In the genomic region with DNA sequence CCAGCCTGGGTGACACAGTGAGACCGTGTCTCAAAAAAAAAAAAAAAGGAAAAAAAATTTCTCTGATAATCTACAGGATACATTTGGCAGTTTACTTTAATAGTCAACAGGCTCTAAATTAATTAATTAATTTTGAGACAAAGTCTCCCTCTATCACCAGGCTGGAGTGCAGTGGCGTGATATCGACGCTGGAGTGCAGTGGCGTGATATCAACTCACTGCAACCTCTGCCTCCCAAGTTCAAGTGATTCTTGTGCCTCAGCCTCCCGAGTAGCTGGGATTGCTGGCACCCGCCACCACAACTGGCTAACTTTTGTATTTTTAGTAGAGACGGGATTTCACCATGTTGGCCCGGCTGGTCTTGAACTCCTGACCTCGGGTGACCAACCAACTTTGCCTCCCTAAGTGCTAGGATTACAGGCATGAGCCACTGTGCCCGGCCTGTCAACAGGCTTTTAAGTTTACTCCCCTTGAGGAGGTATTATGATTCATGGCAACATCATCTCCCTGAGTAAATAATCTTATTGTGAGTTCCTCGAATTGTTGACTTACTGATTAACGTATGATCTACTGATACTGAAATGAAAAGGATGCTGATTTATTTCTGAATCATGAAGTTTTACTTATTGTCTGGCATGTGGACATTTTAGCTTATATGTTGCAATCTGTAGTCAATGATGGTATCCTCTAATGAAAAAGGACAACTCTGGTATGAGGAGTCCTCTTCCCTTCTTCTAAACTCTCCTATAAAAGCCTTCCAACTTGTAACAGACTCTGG, we compare ENCODE assay signal across 13 cellular contexts. TPM values are rescaled to one million over a fixed set of nuclear protein-coding genes. Genes with fewer than 3 reads are reported as not detected.
DNase-seq lines count a peak whose midpoint lies in the region; ATAC-seq, FAIRE-seq and TF ChIP-seq lines count a peak whose summit lies in the region.
"Had no signal": no experiment of that assay in that cellular context is flagged by ENCODE, and none has a peak within 500 bp of the region (broad histone marks: within the 10 kb centered on the region; RNA-seq: fewer than 3 reads in every experiment).

No MANE protein-coding gene starts in this region.

- peak; percentile 14 to 20; a peak in 2 of 5 replicates for TF ChIP-seq RAD21 in A549 (conservative IDR thresholded peaks at IDR 0.05 in 1 of 2, IDR thresholded peaks at IDR 0.05 in 1 of 2)

- no peaks in the 10 kb centered on the region for H3K36me3 Mint-ChIP-seq in CD14-positive monocyte

- POLR2A ChIA-PET in A549 (lab: Yijun Ruan, JAX) = no interaction called here

- H3K27ac Mint-ChIP-seq in CD14-positive monocyte = no peak overlapping the region

- FAIRE-seq in A549 (lab: Jason Lieb, UNC) = no peak
- FAIRE-seq: islet of Langerhans had no signal

- no peaks in the 10 kb centered on the region for H3K9me3 ChIP-seq in A549
- H3K9me3 ChIP-seq: neutrophil, testis had no signal

- intact Hi-C loops in CD14-positive monocyte (cut with micrococcal nuclease) = no loop called here

- H3K4me2 ChIP-seq in A549 = peak overlapping the region; percentile 61

- CTCF ChIA-PET in A549 (lab: Yijun Ruan, JAX) = interaction anchor here (0.6 kb wide), 2 partner anchors 12 to 1094 kb away, joined by 3 read pairs; no protein-coding TSS in a partner anchor

- H3K4me3 Mint-ChIP-seq in CD14-positive monocyte = no peak overlapping the region

- DNase-seq in A549 (ENCODE audit: low read depth in 1 of 2, low spot score in 1 of 2) = peak; percentile 60 to 94
- DNase-seq in GM04504 (ENCODE audit: low read depth) = peak; percentile 68
- DNase-seq in SW 1271 (lab: John Stamatoyannopoulos, UW) = peak; percentile 40 to 48
- peak; percentile 61 for DNase-seq in fibroblast of villous mesenchyme (ENCODE audit: low read depth)
- DNase-seq in SHP77 (lab: John Stamatoyannopoulos, UW) = no peak
- DNase-seq in NCI-H2227 (lab: John Stamatoyannopoulos, UW; ENCODE audit: unreplicated experiment) = no peak
- no peak for DNase-seq in CD14-positive monocyte (ENCODE audit: low spot score)
- DNase-seq: activated CD4-positive, alpha-beta T cell treated with anti-CD3 and anti-CD28 coated beads, Interleukin-2, amount 50 U/mL, for 4 hours; testis had no signal

- peaks cover 0 to 7% (median 0%) of the 10 kb centered on the region in 3 donors for H3K27me3 Mint-ChIP-seq in CD14-positive monocyte (ENCODE audit: low read depth in 3 of 3)

- peaks cover 0 to 5% (median 0%) of the 10 kb centered on the region in 7 donors for H3K9me3 Mint-ChIP-seq in CD14-positive monocyte

- peaks cover 16% of the 10 kb centered on the region for H3K4me1 ChIP-seq in A549
- H3K4me1 ChIP-seq: testis had no signal

- H3K4me3 ChIP-seq in A549 = no peak overlapping the region; the same call in 2 of the 3 replicates
- no peak overlapping the region for H3K4me3 ChIP-seq in fibroblast of villous mesenchyme (ENCODE audit: low read depth, low read length)
- H3K4me3 ChIP-seq: testis had no signal

- peaks cover 26% of the 10 kb centered on the region for H3K4me1 Mint-ChIP-seq in CD14-positive monocyte

- peak; percentile 66 to 70; a peak in 3 of 5 replicates for TF ChIP-seq EP300 in A549 (IDR thresholded peaks at IDR 0.05)

- TF ChIP-seq POLR2A in A549 (IDR thresholded peaks at IDR 0.05; ENCODE audit: low read length) = no peak

- TF ChIP-seq CTCF in A549 (IDR thresholded peaks at IDR 0.05) (no peak), fibroblast of villous mesenchyme (IDR thresholded peaks at IDR 0.05; ENCODE audit: insufficient read depth, low read depth, low read length) (no peak), CD14-positive monocyte (IDR thresholded peaks at IDR 0.05) (no peak)

- 27% methylated on average over 12 of the region's 13 CpGs for WGBS in A549 (ENCODE audit: missing lambda C conversion rate)

- peak; percentile 96 to 97 for ATAC-seq in A549
- no peak for ATAC-seq in HG02973 (IDR thresholded peaks at IDR 0.05; ENCODE audit: unreplicated experiment)

- H3K27ac ChIP-seq in A549 = peak overlapping the region; percentile 84 to 88
- H3K27ac ChIP-seq: C4-2B, neutrophil, testis had no signal

TF ChIP-seq in A549, 52 proteins besides CTCF, POLR2A, EP300 and RAD21 (continues in another document):
- no peak for TF ChIP-seq KDM5A (IDR thresholded peaks at IDR 0.05)
- TF ChIP-seq ZNF302 (CRISPR knock-in tag; IDR thresholded peaks at IDR 0.05) = no peak
- TF ChIP-seq PHF8 (IDR thresholded peaks at IDR 0.05; ENCODE audit: borderline replicate concordance, low read depth) = no peak
- TF ChIP-seq EHF (CRISPR knock-in tag; IDR thresholded peaks at IDR 0.05) = no peak
- no peak for TF ChIP-seq E2F6 (IDR thresholded peaks at IDR 0.05; ENCODE audit: borderline replicate concordance, low read depth)
- TF ChIP-seq HEYL (CRISPR knock-in tag; IDR thresholded peaks at IDR 0.05) = no peak
- TF ChIP-seq CEBPB (IDR thresholded peaks at IDR 0.05) = peak; percentile 93 to 98
- no peak for TF ChIP-seq REST (IDR thresholded peaks at IDR 0.05)
- no peak for TF ChIP-seq RFX5 (IDR thresholded peaks at IDR 0.05)
- no peak for TF ChIP-seq PBX3 (IDR thresholded peaks at IDR 0.05)
- TF ChIP-seq HOXB5 (CRISPR knock-in tag; IDR thresholded peaks at IDR 0.05) = peak; percentile 71; the same call in 1 of the 2 replicates
- TF ChIP-seq NR3C1 (IDR thresholded peaks at IDR 0.05) = no peak
- no peak for TF ChIP-seq CBX2 (IDR thresholded peaks at IDR 0.05; ENCODE audit: borderline replicate concordance, low read depth)
- TF ChIP-seq, protein P1, sequence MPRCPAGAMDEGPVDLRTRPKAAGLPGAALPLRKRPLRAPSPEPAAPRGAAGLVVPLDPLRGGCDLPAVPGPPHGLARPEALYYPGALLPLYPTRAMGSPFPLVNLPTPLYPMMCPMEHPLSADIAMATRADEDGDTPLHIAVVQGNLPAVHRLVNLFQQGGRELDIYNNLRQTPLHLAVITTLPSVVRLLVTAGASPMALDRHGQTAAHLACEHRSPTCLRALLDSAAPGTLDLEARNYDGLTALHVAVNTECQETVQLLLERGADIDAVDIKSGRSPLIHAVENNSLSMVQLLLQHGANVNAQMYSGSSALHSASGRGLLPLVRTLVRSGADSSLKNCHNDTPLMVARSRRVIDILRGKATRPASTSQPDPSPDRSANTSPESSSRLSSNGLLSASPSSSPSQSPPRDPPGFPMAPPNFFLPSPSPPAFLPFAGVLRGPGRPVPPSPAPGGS (IDR thresholded peaks at IDR 0.05) = peak; percentile 80; the same call in 2 of the 3 replicates
- no peak for TF ChIP-seq MAZ (IDR thresholded peaks at IDR 0.05; ENCODE audit: borderline replicate concordance, low read depth, low read length)

RNA-seq across cellular contexts. Expression of gene MTRF1, which starts 21.3 kb away (rescaled TPM):
- 15.2 and 16.1 TPM in 2 replicates for polyA plus RNA-seq in A549 (2011; rRNA removed)
- polyA plus RNA-seq in A549 (2012; cell fraction: cytosol; rRNA removed) = 3.8 and 4.1 TPM in 2 replicates
- polyA plus RNA-seq in A549 (2012; cell fraction: nucleus; rRNA removed) = 4.0 and 7.6 TPM in 2 replicates
- polyA plus RNA-seq in A549 (2017; fragmentation: RNase III; extraction: RNeasy Plus Mini Kit Qiagen cat#74134 plus additional on column Dnase treatment) = 8.0 to 9.1 TPM (median 8.1 TPM) in 3 replicates
- polyA minus RNA-seq in A549 (2011; rRNA and poly(A)+ RNA removed) = 5.9 and 10.4 TPM in 2 replicates
- 11.0 and 16.4 TPM in 2 replicates for total RNA-seq in fibroblast of villous mesenchyme
- polyA plus RNA-seq in CD14-positive monocyte = 1 to 10 TPM; 4.0 to 6.0 TPM

RNA-seq across cellular contexts. Expression of gene NAA16, which starts 26.4 kb away (rescaled TPM):
- polyA plus RNA-seq in A549 (2011; rRNA removed) (16.7 and 18.8 TPM in 2 replicates), A549 (2017; fragmentation: RNase III; extraction: RNeasy Plus Mini Kit Qiagen cat#74134 plus additional on column Dnase treatment) (10.4 to 10.5 TPM (median 10.5 TPM) in 3 replicates), CD14-positive monocyte (1 to 10 TPM; 3.8 to 5.9 TPM)
- polyA plus RNA-seq in A549 (2012; cell fraction: cytosol; rRNA removed) = 4.6 TPM in 2 replicates
- polyA plus RNA-seq in A549 (2012; cell fraction: nucleus; rRNA removed) = 7.2 and 12.3 TPM in 2 replicates
- polyA minus RNA-seq in A549 (2011; rRNA and poly(A)+ RNA removed) = 5.3 and 10.2 TPM in 2 replicates
- 14.8 and 24.2 TPM in 2 replicates for total RNA-seq in fibroblast of villous mesenchyme

Comparison
In these comparisons a context has a peak if more than half of its experiments do, and no peak if none do; other contexts are left out.
1. DNase-seq: peak in A549 (2 of 2), GM04504 (single experiment), SW 1271 (2 of 2) and fibroblast of villous mesenchyme (single experiment); none in SHP77 (0 of 2), NCI-H2227 (single experiment) and CD14-positive monocyte (single experiment).